8 cellular contexts compared by ENCODE assay signal in genomic region chr18:23515911-23516546, GRCh38. TPM values are rescaled to one million over a fixed set of nuclear protein-coding genes. Genes with fewer than 3 reads are reported as not detected.
DNase-seq lines count a peak whose midpoint lies in the region; ATAC-seq and TF ChIP-seq lines count a peak whose summit lies in the region.

No MANE protein-coding gene starts in this region.

- peak; percentile 92 for TF ChIP-seq CTCF in AG09319 (IDR thresholded peaks at IDR 0.05; ENCODE audit: low read depth, low read length)
- peak; percentile 62 for TF ChIP-seq CTCF in coronary artery (IDR thresholded peaks at IDR 0.05)
- peak; percentile 83 for TF ChIP-seq CTCF in liver (IDR thresholded peaks at IDR 0.05; ENCODE audit: low read depth, low read length, missing input control)

- 46% methylated on average over 17 of the region's 17 CpGs for WGBS in liver

- no peaks in the 10 kb centered on the region for H3K27me3 Mint-ChIP-seq in activated CD4-positive, alpha-beta T cell treated with anti-CD3 and anti-CD28 coated beads, Interleukin-2, amount 10 ng/mL, durations not matched to agents 7 days and 5 days

- peak; percentile 89 to 94 for TF ChIP-seq RAD21 in liver (IDR thresholded peaks at IDR 0.05)

- H3K27ac ChIP-seq in coronary artery (no peak overlapping the region), liver (ENCODE audit: low read depth in 1 of 2, low read length in 2 of 2) (peak overlapping the region; percentile 23 to 64)

- H3K9me3 Mint-ChIP-seq in activated CD4-positive, alpha-beta T cell treated with anti-CD3 and anti-CD28 coated beads, Interleukin-2, amount 10 ng/mL, durations not matched to agents 7 days and 5 days: no peaks in the 10 kb centered on the region

- H3K4me3 Mint-ChIP-seq in activated CD4-positive, alpha-beta T cell treated with anti-CD3 and anti-CD28 coated beads, Interleukin-2, amount 10 ng/mL, durations not matched to agents 7 days and 5 days: no peak overlapping the region

- H3K27ac Mint-ChIP-seq in activated CD4-positive, alpha-beta T cell treated with anti-CD3 and anti-CD28 coated beads, Interleukin-2, amount 10 ng/mL, durations not matched to agents 7 days and 5 days: peak overlapping the region; percentile 46

- H3K9me3 ChIP-seq in liver (ENCODE audit: control insufficient read depth in 4 of 4, low read length in 3 of 4): no peaks in the 10 kb centered on the region

- H3K4me1 Mint-ChIP-seq in activated CD4-positive, alpha-beta T cell treated with anti-CD3 and anti-CD28 coated beads, Interleukin-2, amount 10 ng/mL, durations not matched to agents 7 days and 5 days: peaks cover 36% of the 10 kb centered on the region

- no peaks in the 10 kb centered on the region for H3K27me3 ChIP-seq in liver (ENCODE audit: control insufficient read depth in 4 of 4, insufficient read depth in 4 of 4, low read length in 3 of 4)

- DNase-seq in AG09319 (ENCODE audit: extremely low read depth, low read depth) (peak; percentile 52), NCI-H510A treated with DMSO at 0.1 percent for 48 hours (lab: John Stamatoyannopoulos, UW) (peak; percentile 67), coronary artery (ENCODE audit: low spot score) (no peak)
- DNase-seq in activated CD4-positive, alpha-beta T cell treated with anti-CD3 and anti-CD28 coated beads, Interleukin-2, amount 10 ng/mL, durations not matched to agents 7 days and 5 days: peak; percentile 81
- DNase-seq in stimulated activated CD4-positive, alpha-beta T cell treated with anti-CD3 and anti-CD28 coated beads, TNF-alpha, amount 100 ng/mL, for 48 hours (ENCODE audit: low read depth in 3 of 3): peak; percentile 58 to 67 (median 64)

- no peak overlapping the region for H3K9ac ChIP-seq in liver (ENCODE audit: low read depth in 1 of 2, low read length in 2 of 2)

- ATAC-seq in GM18909 (IDR thresholded peaks at IDR 0.05; ENCODE audit: poor library complexity, unreplicated experiment) (peak; percentile 82), HG03280 (IDR thresholded peaks at IDR 0.05; ENCODE audit: unreplicated experiment) (peak; percentile 86)

- H3K36me3 Mint-ChIP-seq in activated CD4-positive, alpha-beta T cell treated with anti-CD3 and anti-CD28 coated beads, Interleukin-2, amount 10 ng/mL, durations not matched to agents 7 days and 5 days (ENCODE audit: low read depth): peaks cover 66% of the 10 kb centered on the region

- H3K4me3 ChIP-seq in coronary artery (no peak overlapping the region), liver (ENCODE audit: low read depth in 1 of 3, low read length in 3 of 3) (no peak overlapping the region)

- peaks cover 9 to 46% (median 38%) of the 10 kb centered on the region in 4 donors for H3K36me3 ChIP-seq in liver (ENCODE audit: control insufficient read depth in 4 of 4, insufficient read depth in 3 of 4, low read depth in 1 of 4, low read length in 3 of 4)

- H3K4me1 ChIP-seq in liver (ENCODE audit: control insufficient read depth in 4 of 4, insufficient read depth in 4 of 4, low read length in 3 of 4): peaks cover 0 to 1% (median 0%) of the 10 kb centered on the region in 4 donors

- CTCF ChIA-PET in activated CD4-positive, alpha-beta T cell treated with anti-CD3 and anti-CD28 coated beads, Interleukin-2, amount 10 ng/mL, durations not matched to agents 7 days and 5 days (lab: Charles Lee): interaction anchor here (0.7 to 2.9 kb wide), 10 partner anchors 8 to 67 kb away, joined by 3 to 17 read pairs (median 4); no protein-coding TSS in a partner anchor

- POLR2A ChIA-PET in activated CD4-positive, alpha-beta T cell treated with anti-CD3 and anti-CD28 coated beads, Interleukin-2, amount 10 ng/mL, durations not matched to agents 7 days and 5 days (lab: Charles Lee): no interaction called here

TF ChIP-seq in liver, 16 proteins besides CTCF, POLR2A, EP300 and RAD21:
- TF ChIP-seq GABPA (IDR thresholded peaks at IDR 0.05 in 1 of 2, conservative IDR thresholded peaks at IDR 0.05 in 1 of 2): no peak
- no peak for TF ChIP-seq YY1 (IDR thresholded peaks at IDR 0.05)
- no peak for TF ChIP-seq MAX (IDR thresholded peaks at IDR 0.05)
- TF ChIP-seq JUND (IDR thresholded peaks at IDR 0.05): no peak
- no peak for TF ChIP-seq EGR1 (IDR thresholded peaks at IDR 0.05; ENCODE audit: low read depth in 2 of 2)
- TF ChIP-seq ATF3 (IDR thresholded peaks at IDR 0.05): no peak
- no peak for TF ChIP-seq RXRA (IDR thresholded peaks at IDR 0.05)
- TF ChIP-seq HNF4G (IDR thresholded peaks at IDR 0.05): no peak
- no peak for TF ChIP-seq SP1 (IDR thresholded peaks at IDR 0.05)
- TF ChIP-seq ZBTB33 (IDR thresholded peaks at IDR 0.05): no peak
TF ChIP-seq in liver: peak in this region for 0.

RNA-seq across cellular contexts. Expression of gene RMC1, which starts 12.7 kb away (rescaled TPM):
- total RNA-seq in activated CD4-positive, alpha-beta T cell treated with anti-CD3 and anti-CD28 coated beads, Interleukin-2, amount 10 ng/mL, durations not matched to agents 7 days and 5 days: 10 to 100 TPM; 56.0 to 66.4 TPM
- total RNA-seq in liver: 10 to 100 TPM; 20.6 to 24.7 TPM
- polyA plus RNA-seq in liver: 10 to 100 TPM; 15.6 to 21.0 TPM

Comparison
In these comparisons a context has a peak if more than half of its experiments do, and no peak if none do; other contexts are left out.
1. H3K27ac ChIP-seq: peak in liver (2 of 2); none in coronary artery (0 of 2).
2. Peak in every context shown above with its lines, with median percentiles within 50 percentile points of each other: CTCF ChIP-seq.